9 cellular contexts compared by ENCODE assay signal in the genomic region with DNA sequence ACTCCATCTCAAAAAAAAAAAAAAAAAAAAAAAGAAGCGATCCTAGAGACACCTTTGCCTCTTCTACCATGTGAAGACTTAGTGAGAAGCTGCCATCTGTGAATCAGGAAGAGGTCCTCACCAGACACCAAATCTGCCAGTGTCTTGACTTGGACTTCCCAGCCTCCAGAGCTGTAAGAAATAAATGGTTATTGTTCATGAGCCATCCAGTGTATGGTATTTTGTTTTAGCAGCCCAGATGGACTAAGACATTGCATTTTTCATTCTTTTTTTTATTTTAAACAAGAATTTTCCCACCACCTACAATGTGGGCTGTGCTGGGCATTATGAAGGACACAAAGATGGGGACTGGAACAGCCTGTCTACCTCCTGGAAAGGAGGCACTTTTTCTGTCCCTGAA. TPM values are rescaled to one million over a fixed set of nuclear protein-coding genes. Genes with fewer than 3 reads are reported as not detected.
"Had no signal": no experiment of that assay in that cellular context is flagged by ENCODE, and none has a peak within 500 bp of the region (broad histone marks: within the 10 kb centered on the region; RNA-seq: fewer than 3 reads in every experiment).

No MANE protein-coding gene starts in this region.

- DNase-seq: GDM1, GF-D8 had no signal

- H3K4me3 ChIP-seq: GM12878 had no signal

- ATAC-seq: GM12878 had no signal

- FAIRE-seq: G401.6, GM12878, GM12891, GM12892, GM18507, GM19239 had no signal

RNA-seq across cellular contexts. Expression of a gene that starts 20.2 kb away (rescaled TPM):
- total RNA-seq: G401 had no signal

RNA-seq across cellular contexts. Expression of a gene that starts 40.5 kb away (rescaled TPM):
- total RNA-seq: G401 had no signal
- polyA plus RNA-seq: GM12878 had no signal
